In the genomic region with DNA sequence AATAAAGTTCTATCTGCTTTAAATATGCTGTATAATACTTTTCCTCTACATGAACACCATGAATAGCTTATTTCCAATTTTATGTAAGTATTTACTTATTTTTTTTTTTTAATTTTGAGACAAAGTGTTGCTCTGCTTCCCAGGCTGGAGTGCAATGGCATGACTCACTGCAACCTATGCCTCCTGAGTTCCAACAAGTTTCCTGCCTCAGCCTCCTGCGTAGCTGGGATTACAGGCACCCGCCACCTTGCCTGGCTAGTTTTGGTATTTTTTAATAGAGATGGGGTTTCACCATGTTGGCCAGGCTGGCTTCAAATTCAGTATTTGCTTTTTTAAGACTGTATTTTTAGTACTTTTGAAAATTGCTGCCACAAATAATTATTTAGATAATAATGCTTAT, we compare ENCODE assay signal across 17 cellular contexts.
DNase-seq lines count a peak whose midpoint lies in the region; ATAC-seq and TF ChIP-seq lines count a peak whose summit lies in the region.
"Had no signal": no experiment of that assay in that cellular context is flagged by ENCODE, and none has a peak within 500 bp of the region (broad histone marks: within the 10 kb centered on the region; RNA-seq: fewer than 3 reads in every experiment).

No MANE protein-coding gene starts in this region.

- H3K27me3 ChIP-seq in foreskin keratinocyte, result no peaks in the 10 kb centered on the region

- no peak overlapping the region for H3K4me3 ChIP-seq in retinal pigment epithelial cell (ENCODE audit: low read length)
- H3K4me3 ChIP-seq: GM12878 had no signal

- no peaks in the 10 kb centered on the region for H3K4me1 Mint-ChIP-seq in activated naive CD8-positive, alpha-beta T cell treated with anti-CD3 and anti-CD28 coated beads, Interleukin-2, amount 50 U/mL, for 24 hours
- H3K4me1 Mint-ChIP-seq in activated CD4-positive, alpha-beta T cell treated with anti-CD3 and anti-CD28 coated beads, Interleukin-2, amount 10 ng/mL, durations not matched to agents 24 days and 14 days, result no peaks in the 10 kb centered on the region
- H3K4me1 Mint-ChIP-seq: B cell had no signal

- intact Hi-C loops in activated CD4-positive, alpha-beta T cell treated with anti-CD3 and anti-CD28 coated beads, Interleukin-2, amount 10 ng/mL, durations not matched to agents 24 days and 14 days (cut with micrococcal nuclease), result no loop called here

- no peaks in the 10 kb centered on the region for H3K27me3 Mint-ChIP-seq in activated naive CD8-positive, alpha-beta T cell treated with anti-CD3 and anti-CD28 coated beads, Interleukin-2, amount 50 U/mL, for 24 hours
- H3K27me3 Mint-ChIP-seq in activated CD4-positive, alpha-beta T cell treated with anti-CD3 and anti-CD28 coated beads, Interleukin-2, amount 10 ng/mL, durations not matched to agents 24 days and 14 days, result no peaks in the 10 kb centered on the region
- H3K27me3 Mint-ChIP-seq: B cell; CD4-positive, alpha-beta T cell had no signal

- no peak overlapping the region for H3K27ac ChIP-seq in foreskin keratinocyte

- peak; percentile 29 for ATAC-seq in foreskin keratinocyte
- no peak for ATAC-seq in activated naive CD8-positive, alpha-beta T cell treated with anti-CD3 and anti-CD28 coated beads, Interleukin-2, amount 50 U/mL, for 24 hours
- ATAC-seq: GM12878, HepG2 had no signal

- no peak overlapping the region for H3K27ac Mint-ChIP-seq in activated naive CD8-positive, alpha-beta T cell treated with anti-CD3 and anti-CD28 coated beads, Interleukin-2, amount 50 U/mL, for 24 hours
- no peak overlapping the region for H3K27ac Mint-ChIP-seq in activated CD4-positive, alpha-beta T cell treated with anti-CD3 and anti-CD28 coated beads, Interleukin-2, amount 10 ng/mL, durations not matched to agents 24 days and 14 days
- H3K27ac Mint-ChIP-seq: B cell; CD4-positive, alpha-beta T cell; H9 had no signal

- H3K4me3 Mint-ChIP-seq in activated naive CD8-positive, alpha-beta T cell treated with anti-CD3 and anti-CD28 coated beads, Interleukin-2, amount 50 U/mL, for 24 hours, result no peak overlapping the region
- H3K4me3 Mint-ChIP-seq in activated CD4-positive, alpha-beta T cell treated with anti-CD3 and anti-CD28 coated beads, Interleukin-2, amount 10 ng/mL, durations not matched to agents 24 days and 14 days, result no peak overlapping the region
- H3K4me3 Mint-ChIP-seq: B cell; CD4-positive, alpha-beta T cell; H9 had no signal

- no peaks in the 10 kb centered on the region for H3K36me3 Mint-ChIP-seq in activated naive CD8-positive, alpha-beta T cell treated with anti-CD3 and anti-CD28 coated beads, Interleukin-2, amount 50 U/mL, for 24 hours (ENCODE audit: low read depth)
- H3K36me3 Mint-ChIP-seq in activated CD4-positive, alpha-beta T cell treated with anti-CD3 and anti-CD28 coated beads, Interleukin-2, amount 10 ng/mL, durations not matched to agents 24 days and 14 days (ENCODE audit: low read depth), result no peaks in the 10 kb centered on the region

- TF ChIP-seq CTCF in foreskin keratinocyte (conservative IDR thresholded peaks at IDR 0.05), result no peak
- TF ChIP-seq CTCF in retinal pigment epithelial cell (conservative IDR thresholded peaks at IDR 0.05; ENCODE audit: low read depth, low read length), result no peak

- H3K9me3 Mint-ChIP-seq in activated naive CD8-positive, alpha-beta T cell treated with anti-CD3 and anti-CD28 coated beads, Interleukin-2, amount 50 U/mL, for 24 hours, result peaks cover 4% of the 10 kb centered on the region
- peaks cover 3% of the 10 kb centered on the region for H3K9me3 Mint-ChIP-seq in activated CD4-positive, alpha-beta T cell treated with anti-CD3 and anti-CD28 coated beads, Interleukin-2, amount 10 ng/mL, durations not matched to agents 24 days and 14 days

- DNase-seq in ELR (ENCODE audit: low read depth), result peak; percentile 46
- peak; percentile 23 for DNase-seq in NCI-H226
- DNase-seq in foreskin keratinocyte, result peak in 1 of 2 donors; percentile 28
- DNase-seq in retinal pigment epithelial cell (ENCODE audit: low read depth), result peak; percentile 11
- DNase-seq in activated naive CD8-positive, alpha-beta T cell treated with anti-CD3 and anti-CD28 coated beads, Interleukin-2, amount 50 U/mL, for 24 hours, result no peak
- no peak for DNase-seq in mucosa of gallbladder (ENCODE audit: low spot score)
- DNase-seq in activated CD4-positive, alpha-beta T cell treated with anti-CD3 and anti-CD28 coated beads, Interleukin-2, amount 10 ng/mL, durations not matched to agents 24 days and 14 days, result no peak
- DNase-seq: C1 segment of cervical spinal cord; Calu3; CD4-positive, alpha-beta T cell; DMS 273 treated with DMSO at 0.1 percent for 48 hours; DMS79 treated with DMSO at 0.1 percent for 48 hours; GOT3; H9 had no signal

- H3K4me1 ChIP-seq in foreskin keratinocyte, result no peaks in the 10 kb centered on the region

Comparison
In these comparisons a context has a peak if more than half of its experiments do, and no peak if none do; other contexts are left out.
1. DNase-seq: peak in ELR (single experiment), NCI-H226 (single experiment) and retinal pigment epithelial cell (single experiment); none in activated naive CD8-positive, alpha-beta T cell treated with anti-CD3 and anti-CD28 coated beads, Interleukin-2, amount 50 U/mL, for 24 hours (single experiment), mucosa of gallbladder (single experiment) and activated CD4-positive, alpha-beta T cell treated with anti-CD3 and anti-CD28 coated beads, Interleukin-2, amount 10 ng/mL, durations not matched to agents 24 days and 14 days (single experiment).